ENCODE assay signal across 10 cellular contexts in the genomic region with DNA sequence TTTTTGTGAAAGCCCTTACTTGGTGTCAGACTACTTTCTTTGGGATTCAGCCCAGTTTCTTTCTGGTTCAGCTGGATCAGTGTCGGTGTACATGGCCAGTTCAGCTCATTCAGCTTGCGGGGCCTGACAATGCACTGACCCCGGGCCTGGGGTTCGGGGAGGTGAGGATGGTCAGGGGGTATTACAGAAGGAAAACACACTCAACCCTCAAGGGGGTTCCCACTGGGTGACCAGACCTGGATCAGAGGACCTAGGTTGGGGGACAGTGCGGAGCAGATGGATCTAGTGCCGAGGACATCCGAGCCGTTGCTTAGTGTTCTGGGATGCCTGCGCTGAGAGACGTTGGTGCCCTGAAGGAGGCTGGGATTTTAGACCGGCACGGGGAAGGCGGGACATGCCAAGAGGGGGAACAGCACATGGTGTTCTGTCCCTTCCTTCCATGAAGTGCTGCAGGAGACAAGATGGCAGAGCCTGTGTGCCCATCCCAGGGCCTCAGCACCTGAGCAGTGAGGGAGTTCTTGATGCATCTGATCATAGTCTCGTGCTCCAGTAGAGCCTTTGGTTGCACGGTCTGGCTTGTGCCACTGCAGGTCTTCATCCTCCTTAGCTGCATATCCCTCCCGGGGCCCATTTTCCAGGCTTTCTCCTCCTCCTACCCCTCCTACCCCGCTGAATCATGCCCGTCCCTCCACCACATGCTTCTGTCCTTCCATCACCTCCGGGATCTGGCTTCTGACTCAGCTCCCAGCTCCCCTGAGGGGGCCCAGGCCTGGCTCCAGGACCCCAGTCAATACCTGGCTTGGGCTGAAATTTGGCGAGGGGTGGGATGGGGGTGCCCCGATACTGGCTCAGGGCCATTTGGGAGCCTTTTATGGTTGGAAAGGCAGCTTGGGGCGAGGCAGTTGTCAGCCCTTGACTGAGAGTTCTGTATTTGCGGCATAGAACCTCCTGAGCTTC. TPM values are rescaled to one million over a fixed set of nuclear protein-coding genes. Genes with fewer than 3 reads are reported as not detected.
DNase-seq lines count a peak whose midpoint lies in the region; ATAC-seq and TF ChIP-seq lines count a peak whose summit lies in the region.
"Had no signal": no experiment of that assay in that cellular context is flagged by ENCODE, and none has a peak within 500 bp of the region (broad histone marks: within the 10 kb centered on the region; RNA-seq: fewer than 3 reads in every experiment).

No MANE protein-coding gene starts in this region.

- TF ChIP-seq CTCF in HFFc6 (IDR thresholded peaks at IDR 0.05) (no peak), astrocyte of the spinal cord (IDR thresholded peaks at IDR 0.05; ENCODE audit: low read depth, low read length) (no peak), GM13977 (IDR thresholded peaks at IDR 0.05; ENCODE audit: extremely low read depth, insufficient read depth, missing control alignments) (no peak)

- H3K27ac Mint-ChIP-seq in HFFc6: peak overlapping the region; percentile 96
- peak overlapping the region in 1 of 2 donors; percentile 16 for H3K27ac Mint-ChIP-seq in stimulated activated naive CD8-positive, alpha-beta T cell treated with anti-CD3 and anti-CD28 coated beads, Interleukin-15, amount 100 ng/mL, for 72 hours
- H3K27ac Mint-ChIP-seq: T-helper 1 cell treated with Interleukin-12 subunit alpha and Interleukin-12 subunit beta and Interleukin-4 antibody, amounts not matched to agents 30 μg/mL and 1 μg/mL, for 36 hours had no signal

- no peaks in the 10 kb centered on the region for H3K9me3 Mint-ChIP-seq in HFFc6
- H3K9me3 Mint-ChIP-seq in stimulated activated naive CD8-positive, alpha-beta T cell treated with anti-CD3 and anti-CD28 coated beads, Interleukin-15, amount 100 ng/mL, for 72 hours: no peaks in the 10 kb centered on the region
- H3K9me3 Mint-ChIP-seq: T-helper 1 cell treated with Interleukin-12 subunit alpha and Interleukin-12 subunit beta and Interleukin-4 antibody, amounts not matched to agents 30 μg/mL and 1 μg/mL, for 36 hours had no signal

- H3K4me1 Mint-ChIP-seq in HFFc6 (ENCODE audit: low read depth): peaks cover 64% of the 10 kb centered on the region
- H3K4me1 Mint-ChIP-seq in stimulated activated naive CD8-positive, alpha-beta T cell treated with anti-CD3 and anti-CD28 coated beads, Interleukin-15, amount 100 ng/mL, for 72 hours: peaks cover 68% of the 10 kb centered on the region

- peak overlapping the region; percentile 69 for H3K27ac ChIP-seq in temporal lobe (ENCODE audit: low read depth, low read length)

- H3K27me3 Mint-ChIP-seq in HFFc6 (ENCODE audit: insufficient read depth): no peaks in the 10 kb centered on the region; the same call in 1 of the 2 replicates
- H3K27me3 Mint-ChIP-seq in stimulated activated naive CD8-positive, alpha-beta T cell treated with anti-CD3 and anti-CD28 coated beads, Interleukin-15, amount 100 ng/mL, for 72 hours: peaks cover 15% of the 10 kb centered on the region

- ATAC-seq in HG03520 (IDR thresholded peaks at IDR 0.05; ENCODE audit: unreplicated experiment) (no peak), HG03460 (IDR thresholded peaks at IDR 0.05; ENCODE audit: unreplicated experiment) (no peak)
- no peak for ATAC-seq in stimulated activated naive CD8-positive, alpha-beta T cell treated with anti-CD3 and anti-CD28 coated beads, Interleukin-15, amount 100 ng/mL, for 72 hours

- H3K4me3 Mint-ChIP-seq in HFFc6: peak overlapping the region; percentile 81
- H3K4me3 Mint-ChIP-seq in stimulated activated naive CD8-positive, alpha-beta T cell treated with anti-CD3 and anti-CD28 coated beads, Interleukin-15, amount 100 ng/mL, for 72 hours: no peak overlapping the region
- H3K4me3 Mint-ChIP-seq: T-helper 1 cell treated with Interleukin-12 subunit alpha and Interleukin-12 subunit beta and Interleukin-4 antibody, amounts not matched to agents 30 μg/mL and 1 μg/mL, for 36 hours had no signal

- in situ Hi-C loops in astrocyte of the spinal cord (cut with HindIII; ENCODE audit: low sequenced_read_pairs) (no loop called here), GM13977 (cut with MboI; ENCODE audit: low pct_unique_long_range_greater_than_20kb, low sequenced_read_pairs, unreplicated experiment) (no loop called here)

- DNase-seq in HFFc6 (peak; percentile 95), astrocyte of the spinal cord (ENCODE audit: low read depth, low spot score) (peak; percentile 97), iPS-NIHi7 (ENCODE audit: extremely low spot score) (peak; percentile 54), GM13977 (ENCODE audit: low spot score) (no peak)
- DNase-seq in stimulated activated naive CD8-positive, alpha-beta T cell treated with anti-CD3 and anti-CD28 coated beads, Interleukin-15, amount 100 ng/mL, for 72 hours: no peak
- DNase-seq: upper lobe of left lung had no signal

- H3K4me3 ChIP-seq in astrocyte of the spinal cord (ENCODE audit: low read depth, low read length): no peak overlapping the region
- H3K4me3 ChIP-seq: upper lobe of left lung had no signal

- H3K36me3 Mint-ChIP-seq in HFFc6 (ENCODE audit: low read depth): peaks cover 49% of the 10 kb centered on the region

RNA-seq across cellular contexts. Expression of a gene that starts 18.0 kb away (rescaled TPM):
- 10 to 100 TPM; 80.9 to 89.5 (median 84.7) TPM for total RNA-seq in HFFc6 (2021; fragmentation: NEBNext Ultra II Directional; extraction: Animal tissue kit (Norgen Biotek cat#: 25700))
- 12.3 TPM for total RNA-seq in temporal lobe

RNA-seq across cellular contexts. Expression of a gene that starts 34.5 kb away (rescaled TPM):
- total RNA-seq in HFFc6 (2021; fragmentation: NEBNext Ultra II Directional; extraction: Animal tissue kit (Norgen Biotek cat#: 25700)): under 1 TPM in 5 of 6 experiments, not detected in 1; 0.12 to 0.37 (median 0.19) TPM
- 0.49 TPM for total RNA-seq in temporal lobe

RNA-seq across cellular contexts. Expression of a gene that starts 46.1 kb away (rescaled TPM):
- 10 to 100 TPM; 68.9 to 85.3 (median 74.1) TPM for total RNA-seq in HFFc6 (2021; fragmentation: NEBNext Ultra II Directional; extraction: Animal tissue kit (Norgen Biotek cat#: 25700))
- 7.9 TPM for total RNA-seq in temporal lobe

Comparison
In these comparisons a context has a peak if more than half of its experiments do, and no peak if none do; other contexts are left out.
1. DNase-seq: peak in HFFc6 (single experiment), astrocyte of the spinal cord (single experiment) and iPS-NIHi7 (single experiment); none in GM13977 (single experiment) and stimulated activated naive CD8-positive, alpha-beta T cell treated with anti-CD3 and anti-CD28 coated beads, Interleukin-15, amount 100 ng/mL, for 72 hours (0 of 2).